1 cellular context compared by ENCODE assay signal in the genomic region with DNA sequence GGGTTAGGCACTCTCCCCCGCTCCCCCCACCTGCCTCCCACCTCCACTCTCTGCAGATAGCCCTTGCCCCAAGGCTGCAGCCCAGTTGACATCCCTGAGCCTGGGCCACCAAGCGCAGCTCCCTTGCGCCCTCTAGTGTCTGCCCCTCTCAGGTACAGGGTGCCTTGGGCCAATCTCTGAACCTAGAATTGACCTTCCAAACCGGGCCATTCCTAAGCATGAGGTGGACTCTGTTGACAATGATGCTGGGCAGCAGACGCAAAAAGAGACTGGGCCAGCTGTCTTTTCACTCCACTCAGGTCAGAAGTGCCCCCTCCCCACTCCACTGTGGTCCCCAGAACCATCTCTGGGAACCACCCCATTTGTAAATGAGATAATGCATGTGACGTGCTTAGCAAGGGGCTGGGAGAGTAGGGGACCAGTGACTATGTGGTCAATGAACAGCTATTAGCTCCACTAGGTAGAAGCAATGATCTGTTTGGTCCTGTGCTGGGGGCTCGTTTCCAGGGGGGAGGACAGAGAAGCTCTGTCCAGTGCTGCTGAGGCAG.
TF ChIP-seq lines count a peak whose summit lies in the region.

No MANE protein-coding gene starts in this region.

TF ChIP-seq in HepG2, 621 proteins besides CTCF, POLR2A, EP300 and RAD21 (continued from another document and continues in another):
- TF ChIP-seq ZNF687 (CRISPR knock-in tag; IDR thresholded peaks at IDR 0.05) (peak; percentile 61), RXRA (CRISPR knock-in tag; IDR thresholded peaks at IDR 0.05) (0 out of 2 replicates have a peak, but pooled peaks have one; percentile 26), POGZ (CRISPR knock-in tag; IDR thresholded peaks at IDR 0.05) (peak; percentile 44; the same call in 1 of the 2 replicates), GLMP (CRISPR knock-in tag; IDR thresholded peaks at IDR 0.05; ENCODE audit: borderline replicate concordance) (no peak), ZNF430 (CRISPR knock-in tag; IDR thresholded peaks at IDR 0.05) (no peak), MYPOP (CRISPR knock-in tag; IDR thresholded peaks at IDR 0.05) (no peak), BHLHE40 (IDR thresholded peaks at IDR 0.05; ENCODE audit: low read length) (peak; percentile 52; the same call in 1 of the 2 replicates), SNAPC2 (CRISPR knock-in tag; IDR thresholded peaks at IDR 0.05) (no peak), ZNF235 (CRISPR knock-in tag; IDR thresholded peaks at IDR 0.05; ENCODE audit: borderline replicate concordance) (no peak), ZNF468 (CRISPR knock-in tag; IDR thresholded peaks at IDR 0.05) (no peak), GABPB1 (CRISPR knock-in tag; IDR thresholded peaks at IDR 0.05) (peak; percentile 52; the same call in 1 of the 2 replicates), ELF3 (CRISPR knock-in tag; IDR thresholded peaks at IDR 0.05) (0 out of 2 replicates have a peak, but pooled peaks have one; percentile 19), SP4 (CRISPR knock-in tag; IDR thresholded peaks at IDR 0.05) (no peak), PATZ1 (CRISPR knock-in tag; IDR thresholded peaks at IDR 0.05) (no peak), SOX6 (IDR thresholded peaks at IDR 0.05) (no peak), SOX6 (CRISPR knock-in tag; IDR thresholded peaks at IDR 0.05) (peak; percentile 60), ZNF776 (CRISPR knock-in tag; IDR thresholded peaks at IDR 0.05) (peak; percentile 74; the same call in 1 of the 2 replicates), SMC3 (IDR thresholded peaks at IDR 0.05; ENCODE audit: low read length) (peak; percentile 88), RARA (CRISPR knock-in tag; IDR thresholded peaks at IDR 0.05) (0 out of 2 replicates have a peak, but pooled peaks have one; percentile 27), ZNF530 (CRISPR knock-in tag; IDR thresholded peaks at IDR 0.05; ENCODE audit: low read depth) (no peak), ZFP91 (CRISPR knock-in tag; IDR thresholded peaks at IDR 0.05; ENCODE audit: borderline replicate concordance) (peak; percentile 41), TGIF2 (CRISPR knock-in tag; IDR thresholded peaks at IDR 0.05) (no peak), ZNF234 (CRISPR knock-in tag; conservative IDR thresholded peaks at IDR 0.05) (no peak), ZNF251 (CRISPR knock-in tag; IDR thresholded peaks at IDR 0.05) (0 out of 2 replicates have a peak, but pooled peaks have one; percentile 1), ZNF34 (CRISPR knock-in tag; IDR thresholded peaks at IDR 0.05; ENCODE audit: borderline replicate concordance) (no peak), MTA3 (CRISPR knock-in tag; IDR thresholded peaks at IDR 0.05) (no peak), ZNF230 (CRISPR knock-in tag; IDR thresholded peaks at IDR 0.05) (no peak), FOXK1 (CRISPR knock-in tag; IDR thresholded peaks at IDR 0.05; ENCODE audit: borderline replicate concordance, low read depth) (peak; percentile 31; the same call in 1 of the 2 replicates), AHR (CRISPR knock-in tag; IDR thresholded peaks at IDR 0.05) (peak; percentile 25; the same call in 1 of the 2 replicates), IKZF5 (CRISPR knock-in tag; IDR thresholded peaks at IDR 0.05) (0 out of 2 replicates have a peak, but pooled peaks have one; percentile 41), NR2F2 (IDR thresholded peaks at IDR 0.05; ENCODE audit: borderline replicate concordance, low read depth) (0 out of 2 replicates have a peak, but pooled peaks have one; percentile 14), PITX1 (CRISPR knock-in tag; IDR thresholded peaks at IDR 0.05) (peak; percentile 52; the same call in 1 of the 2 replicates), HNF4A (CRISPR knock-in tag; IDR thresholded peaks at IDR 0.05) (peak; percentile 33; the same call in 1 of the 2 replicates)
- TF ChIP-seq, protein P1, sequence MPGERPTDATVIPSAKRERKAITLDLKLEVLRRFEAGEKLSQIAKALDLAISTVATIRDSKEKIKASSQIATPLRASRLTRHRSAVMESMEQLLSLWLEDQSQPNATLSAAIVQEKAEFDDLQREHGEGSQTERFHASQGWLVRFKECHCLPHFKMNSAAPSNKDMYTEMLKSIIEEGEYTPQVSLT (CRISPR knock-in tag; IDR thresholded peaks at IDR 0.05; ENCODE audit: borderline replicate concordance, low read depth): no peak
- TF ChIP-seq, protein P2, sequence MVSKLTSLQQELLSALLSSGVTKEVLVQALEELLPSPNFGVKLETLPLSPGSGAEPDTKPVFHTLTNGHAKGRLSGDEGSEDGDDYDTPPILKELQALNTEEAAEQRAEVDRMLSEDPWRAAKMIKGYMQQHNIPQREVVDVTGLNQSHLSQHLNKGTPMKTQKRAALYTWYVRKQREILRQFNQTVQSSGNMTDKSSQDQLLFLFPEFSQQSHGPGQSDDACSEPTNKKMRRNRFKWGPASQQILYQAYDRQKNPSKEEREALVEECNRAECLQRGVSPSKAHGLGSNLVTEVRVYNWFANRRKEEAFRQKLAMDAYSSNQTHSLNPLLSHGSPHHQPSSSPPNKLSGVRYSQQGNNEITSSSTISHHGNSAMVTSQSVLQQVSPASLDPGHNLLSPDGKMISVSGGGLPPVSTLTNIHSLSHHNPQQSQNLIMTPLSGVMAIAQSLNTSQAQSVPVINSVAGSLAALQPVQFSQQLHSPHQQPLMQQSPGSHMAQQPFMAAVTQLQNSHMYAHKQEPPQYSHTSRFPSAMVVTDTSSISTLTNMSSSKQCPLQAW (CRISPR knock-in tag; IDR thresholded peaks at IDR 0.05): peak; percentile 57; the same call in 1 of the 2 replicates
- TF ChIP-seq, protein P3, sequence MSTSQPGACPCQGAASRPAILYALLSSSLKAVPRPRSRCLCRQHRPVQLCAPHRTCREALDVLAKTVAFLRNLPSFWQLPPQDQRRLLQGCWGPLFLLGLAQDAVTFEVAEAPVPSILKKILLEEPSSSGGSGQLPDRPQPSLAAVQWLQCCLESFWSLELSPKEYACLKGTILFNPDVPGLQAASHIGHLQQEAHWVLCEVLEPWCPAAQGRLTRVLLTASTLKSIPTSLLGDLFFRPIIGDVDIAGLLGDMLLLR (CRISPR knock-in tag; IDR thresholded peaks at IDR 0.05): peak; percentile 50; the same call in 1 of the 2 replicates
- TF ChIP-seq, protein P4, sequence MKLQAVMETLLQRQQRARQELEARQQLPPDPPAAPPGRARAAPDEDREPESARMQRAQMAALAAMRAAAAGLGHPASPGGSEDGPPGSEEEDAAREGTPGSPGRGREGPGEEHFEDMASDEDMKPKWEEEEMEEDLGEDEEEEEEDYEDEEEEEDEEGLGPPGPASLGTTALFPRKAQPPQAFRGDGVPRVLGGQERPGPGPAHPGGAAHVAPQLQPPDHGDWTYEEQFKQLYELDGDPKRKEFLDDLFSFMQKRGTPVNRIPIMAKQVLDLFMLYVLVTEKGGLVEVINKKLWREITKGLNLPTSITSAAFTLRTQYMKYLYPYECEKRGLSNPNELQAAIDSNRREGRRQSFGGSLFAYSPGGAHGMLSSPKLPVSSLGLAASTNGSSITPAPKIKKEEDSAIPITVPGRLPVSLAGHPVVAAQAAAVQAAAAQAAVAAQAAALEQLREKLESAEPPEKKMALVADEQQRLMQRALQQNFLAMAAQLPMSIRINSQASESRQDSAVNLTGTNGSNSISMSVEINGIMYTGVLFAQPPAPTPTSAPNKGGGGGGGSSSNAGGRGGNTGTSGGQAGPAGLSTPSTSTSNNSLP (IDR thresholded peaks at IDR 0.05; ENCODE audit: low read depth, low read length): 0 out of 2 replicates have a peak, but pooled peaks have one; percentile 19
